19 cellular contexts compared by ENCODE assay signal in genomic region chr6:5280926-5281325, GRCh38. TPM values are rescaled to one million over a fixed set of nuclear protein-coding genes. Genes with fewer than 3 reads are reported as not detected.
A peak's percentile ranks its signal among the peaks of the same experiment; 100 is the strongest.
DNase-seq lines count a peak whose midpoint lies in the region; ATAC-seq and TF ChIP-seq lines count a peak whose summit lies in the region.
"Had no signal": no experiment of that assay in that cellular context is flagged by ENCODE, and none has a peak within 500 bp of the region (broad histone marks: within the 10 kb centered on the region; RNA-seq: fewer than 3 reads in every experiment).

No MANE protein-coding gene starts in this region.

- no peak for ATAC-seq in natural killer cell treated with Interleukin-12 subunit alpha and Interleukin-12 subunit beta and Interleukin-15 and Interleukin-18, amount 100 ng/mL, for 72 hours
- no peak for ATAC-seq in natural killer cell
- ATAC-seq: HepG2, Right ventricle myocardium inferior had no signal

- no peaks in the 10 kb centered on the region for H3K27me3 Mint-ChIP-seq in activated CD4-positive, alpha-beta T cell treated with anti-CD3 and anti-CD28 coated beads, Interleukin-2, amount 10 ng/mL, durations not matched to agents 7 days and 5 days
- no peaks in the 10 kb centered on the region for H3K27me3 Mint-ChIP-seq in natural killer cell treated with Interleukin-12 subunit alpha and Interleukin-12 subunit beta and Interleukin-15 and Interleukin-18, amount 100 ng/mL, for 72 hours
- H3K27me3 Mint-ChIP-seq in natural killer cell (ENCODE audit: low read depth in 2 of 2) = no peaks in the 10 kb centered on the region
- no peaks in the 10 kb centered on the region for H3K27me3 Mint-ChIP-seq in activated CD4-positive, alpha-beta memory T cell treated with anti-CD3 and anti-CD28 coated beads, Interleukin-2, amount 10 ng/mL, durations not matched to agents 7 days and 5 days

- H3K27ac Mint-ChIP-seq in activated CD4-positive, alpha-beta T cell treated with anti-CD3 and anti-CD28 coated beads, Interleukin-2, amount 10 ng/mL, durations not matched to agents 7 days and 5 days = peak overlapping the region; percentile 72
- peak overlapping the region; percentile 64 to 99 for H3K27ac Mint-ChIP-seq in natural killer cell treated with Interleukin-12 subunit alpha and Interleukin-12 subunit beta and Interleukin-15 and Interleukin-18, amount 100 ng/mL, for 72 hours
- no peak overlapping the region for H3K27ac Mint-ChIP-seq in natural killer cell
- peak overlapping the region; percentile 87 for H3K27ac Mint-ChIP-seq in activated CD4-positive, alpha-beta memory T cell treated with anti-CD3 and anti-CD28 coated beads, Interleukin-2, amount 10 ng/mL, durations not matched to agents 7 days and 5 days

- CTCF ChIA-PET in activated CD4-positive, alpha-beta T cell treated with anti-CD3 and anti-CD28 coated beads, Interleukin-2, amount 10 ng/mL, durations not matched to agents 7 days and 5 days (lab: Charles Lee) = interaction anchor here (1.7 to 1.9 kb wide), 2 partner anchors 10 to 19 kb away, joined by 4 to 10 read pairs; partner anchors contain the start of gene FARS2
- CTCF ChIA-PET in activated CD4-positive, alpha-beta memory T cell treated with anti-CD3 and anti-CD28 coated beads, Interleukin-2, amount 10 ng/mL, durations not matched to agents 7 days and 5 days (lab: Charles Lee) = interaction anchor here (1.1 to 2.9 kb wide), 3 partner anchors 15 to 107 kb away, joined by 3 to 14 read pairs (median 3); no protein-coding TSS in a partner anchor

- intact Hi-C loops in natural killer cell (cut with micrococcal nuclease) = no loop called here

- H3K9me3 Mint-ChIP-seq in activated CD4-positive, alpha-beta T cell treated with anti-CD3 and anti-CD28 coated beads, Interleukin-2, amount 10 ng/mL, durations not matched to agents 7 days and 5 days = no peaks in the 10 kb centered on the region
- H3K9me3 Mint-ChIP-seq in natural killer cell treated with Interleukin-12 subunit alpha and Interleukin-12 subunit beta and Interleukin-15 and Interleukin-18, amount 100 ng/mL, for 72 hours = no peaks in the 10 kb centered on the region
- no peaks in the 10 kb centered on the region for H3K9me3 Mint-ChIP-seq in natural killer cell
- H3K9me3 Mint-ChIP-seq in activated CD4-positive, alpha-beta memory T cell treated with anti-CD3 and anti-CD28 coated beads, Interleukin-2, amount 10 ng/mL, durations not matched to agents 7 days and 5 days = no peaks in the 10 kb centered on the region

- POLR2A ChIA-PET in activated CD4-positive, alpha-beta T cell treated with anti-CD3 and anti-CD28 coated beads, Interleukin-2, amount 10 ng/mL, durations not matched to agents 7 days and 5 days (lab: Charles Lee) = interaction anchor here (0.6 kb wide), 1 partner anchor 50 kb away, joined by 4 read pairs; no protein-coding TSS in a partner anchor
- POLR2A ChIA-PET in activated CD4-positive, alpha-beta memory T cell treated with anti-CD3 and anti-CD28 coated beads, Interleukin-2, amount 10 ng/mL, durations not matched to agents 7 days and 5 days (lab: Charles Lee) = interaction anchor here (1.0 to 5.5 kb wide), 6 partner anchors 11 to 107 kb away, joined by 3 to 62 read pairs (median 12); partner anchors contain the start of genes FARS2 and LYRM4

- H3K27ac ChIP-seq in substantia nigra (ENCODE audit: low read depth, low read length, poor library complexity, severe bottlenecking) = no peak overlapping the region
- H3K27ac ChIP-seq: C4-2B had no signal

- peaks cover 45% of the 10 kb centered on the region for H3K4me1 Mint-ChIP-seq in activated CD4-positive, alpha-beta T cell treated with anti-CD3 and anti-CD28 coated beads, Interleukin-2, amount 10 ng/mL, durations not matched to agents 7 days and 5 days
- H3K4me1 Mint-ChIP-seq in natural killer cell treated with Interleukin-12 subunit alpha and Interleukin-12 subunit beta and Interleukin-15 and Interleukin-18, amount 100 ng/mL, for 72 hours (ENCODE audit: low read depth in 2 of 2) = peaks cover 22 to 63% of the 10 kb centered on the region in 2 donors
- peaks cover 13 to 16% of the 10 kb centered on the region in 2 donors for H3K4me1 Mint-ChIP-seq in natural killer cell
- H3K4me1 Mint-ChIP-seq in activated CD4-positive, alpha-beta memory T cell treated with anti-CD3 and anti-CD28 coated beads, Interleukin-2, amount 10 ng/mL, durations not matched to agents 7 days and 5 days = peaks cover 76% of the 10 kb centered on the region

- H3K36me3 Mint-ChIP-seq in activated CD4-positive, alpha-beta T cell treated with anti-CD3 and anti-CD28 coated beads, Interleukin-2, amount 10 ng/mL, durations not matched to agents 7 days and 5 days (ENCODE audit: low read depth) = peaks cover 17% of the 10 kb centered on the region
- peaks cover 6% of the 10 kb centered on the region for H3K36me3 Mint-ChIP-seq in natural killer cell treated with Interleukin-12 subunit alpha and Interleukin-12 subunit beta and Interleukin-15 and Interleukin-18, amount 100 ng/mL, for 72 hours
- no peaks in the 10 kb centered on the region for H3K36me3 Mint-ChIP-seq in natural killer cell
- H3K36me3 Mint-ChIP-seq in activated CD4-positive, alpha-beta memory T cell treated with anti-CD3 and anti-CD28 coated beads, Interleukin-2, amount 10 ng/mL, durations not matched to agents 7 days and 5 days (ENCODE audit: low read depth) = peaks cover 14% of the 10 kb centered on the region

- H3K4me3 Mint-ChIP-seq in activated CD4-positive, alpha-beta T cell treated with anti-CD3 and anti-CD28 coated beads, Interleukin-2, amount 10 ng/mL, durations not matched to agents 7 days and 5 days = no peak overlapping the region
- H3K4me3 Mint-ChIP-seq in natural killer cell treated with Interleukin-12 subunit alpha and Interleukin-12 subunit beta and Interleukin-15 and Interleukin-18, amount 100 ng/mL, for 72 hours = peak overlapping the region; percentile 91
- H3K4me3 Mint-ChIP-seq in natural killer cell = no peak overlapping the region
- H3K4me3 Mint-ChIP-seq in activated CD4-positive, alpha-beta memory T cell treated with anti-CD3 and anti-CD28 coated beads, Interleukin-2, amount 10 ng/mL, durations not matched to agents 7 days and 5 days = no peak overlapping the region

- TF ChIP-seq CTCF in natural killer cell (IDR thresholded peaks at IDR 0.05) = no peak

- no peak for DNase-seq in activated CD4-positive, alpha-beta T cell treated with anti-CD3 and anti-CD28 coated beads, Interleukin-2, amount 10 ng/mL, durations not matched to agents 7 days and 5 days
- DNase-seq in activated CD4-positive, alpha-beta T cell treated with anti-CD3 and anti-CD28 coated beads for 48 hours = no peak
- no peak for DNase-seq in natural killer cell treated with Interleukin-12 subunit alpha and Interleukin-12 subunit beta and Interleukin-15 and Interleukin-18, amount 100 ng/mL, for 72 hours (ENCODE audit: low spot score)
- DNase-seq in natural killer cell = no peak
- DNase-seq in activated CD4-positive, alpha-beta memory T cell treated with anti-CD3 and anti-CD28 coated beads, Interleukin-2, amount 10 ng/mL, durations not matched to agents 7 days and 5 days = no peak
- no peak for DNase-seq in substantia nigra (lab: John Stamatoyannopoulos, UW)
- DNase-seq in kidney glomerular epithelial cell (lab: John Stamatoyannopoulos, UW) = no peak
- no peak for DNase-seq in SHP77 treated with DMSO at 0.1 percent for 48 hours (lab: John Stamatoyannopoulos, UW)
- DNase-seq: GOT3, MG63, NCI-H1092, NCI-H1436, NCI-H187 treated with DMSO at 0.1 percent for 48 hours, NCI-H2107, NCI-H446 treated with DMSO at 0.1 percent for 48 hours, NCI-H526 treated with DMSO at 0.1 percent for 48 hours had no signal

RNA-seq across cellular contexts. Expression of gene FARS2, which starts 19.6 kb away (rescaled TPM):
- total RNA-seq in activated CD4-positive, alpha-beta T cell treated with anti-CD3 and anti-CD28 coated beads, Interleukin-2, amount 10 ng/mL, durations not matched to agents 7 days and 5 days = 10 to 100 TPM; 17.2 to 17.5 TPM
- total RNA-seq in natural killer cell treated with Interleukin-12 subunit alpha and Interleukin-12 subunit beta and Interleukin-15 and Interleukin-18, amount 100 ng/mL, for 72 hours = 10 to 100 TPM; 20.4 to 41.7 TPM
- 10 to 100 TPM; 15.3 to 24.8 (median 22.7) TPM for total RNA-seq in natural killer cell
- total RNA-seq in activated CD4-positive, alpha-beta memory T cell treated with anti-CD3 and anti-CD28 coated beads, Interleukin-2, amount 10 ng/mL, durations not matched to agents 7 days and 5 days = 10 to 100 TPM; 17.6 to 18.7 TPM

RNA-seq across cellular contexts. Expression of gene LYRM4, which starts 20.2 kb away (rescaled TPM):
- total RNA-seq in activated CD4-positive, alpha-beta T cell treated with anti-CD3 and anti-CD28 coated beads, Interleukin-2, amount 10 ng/mL, durations not matched to agents 7 days and 5 days = 10 to 100 TPM; 30.8 to 31.4 TPM
- total RNA-seq in natural killer cell treated with Interleukin-12 subunit alpha and Interleukin-12 subunit beta and Interleukin-15 and Interleukin-18, amount 100 ng/mL, for 72 hours = 10 to 100 TPM; 27.7 to 43.0 TPM
- 10 to 100 TPM in 2 of 3 donors, 1 to 10 TPM in 1; 9.1 to 11.4 (median 11.1) TPM for total RNA-seq in natural killer cell
- total RNA-seq in activated CD4-positive, alpha-beta memory T cell treated with anti-CD3 and anti-CD28 coated beads, Interleukin-2, amount 10 ng/mL, durations not matched to agents 7 days and 5 days = 10 to 100 TPM; 21.2 to 22.7 TPM

Comparison
In these comparisons a context has a peak if more than half of its experiments do, and no peak if none do; other contexts are left out.
1. H3K27ac Mint-ChIP-seq: peak in activated CD4-positive, alpha-beta T cell treated with anti-CD3 and anti-CD28 coated beads, Interleukin-2, amount 10 ng/mL, durations not matched to agents 7 days and 5 days (single experiment), natural killer cell treated with Interleukin-12 subunit alpha and Interleukin-12 subunit beta and Interleukin-15 and Interleukin-18, amount 100 ng/mL, for 72 hours (2 of 2) and activated CD4-positive, alpha-beta memory T cell treated with anti-CD3 and anti-CD28 coated beads, Interleukin-2, amount 10 ng/mL, durations not matched to agents 7 days and 5 days (single experiment); none in natural killer cell (0 of 2).